In genomic region chr9:109473329-109473728, GRCh38 we compare ENCODE assay signal across 29 cellular contexts. TPM values are rescaled to one million over a fixed set of nuclear protein-coding genes. Genes with fewer than 3 reads are reported as not detected.
DNase-seq lines count a peak whose midpoint lies in the region; TF ChIP-seq lines count a peak whose summit lies in the region.
"Had no signal": no experiment of that assay in that cellular context is flagged by ENCODE, and none has a peak within 500 bp of the region (broad histone marks: within the 10 kb centered on the region; RNA-seq: fewer than 3 reads in every experiment).

No MANE protein-coding gene starts in this region.

- no peak overlapping the region for H2BK15ac ChIP-seq in neuronal stem cell (ENCODE audit: low read length)

- H2AFZ ChIP-seq in neuronal stem cell (ENCODE audit: low read length) = no peak overlapping the region

- H2AK5ac ChIP-seq in neuronal stem cell (ENCODE audit: low read depth, low read length) = no peak overlapping the region

- no peak overlapping the region for H3K23ac ChIP-seq in neuronal stem cell (ENCODE audit: low read depth, low read length, poor library complexity)

- no peaks in the 10 kb centered on the region for H3K36me3 ChIP-seq in subcutaneous abdominal adipose tissue (ENCODE audit: control insufficient read depth in 5 of 5, insufficient read depth in 5 of 5, low read length in 5 of 5)
- no peaks in the 10 kb centered on the region for H3K36me3 ChIP-seq in neuronal stem cell (replicated peaks in 1 of 2; ENCODE audit: control insufficient read depth in 2 of 2, insufficient read depth in 2 of 2, low read length in 2 of 2)
- H3K36me3 ChIP-seq: BLaER1, transverse colon had no signal

- no peaks in the 10 kb centered on the region for H3K36me3 Mint-ChIP-seq in chondrocyte (ENCODE audit: low read depth)
- H3K36me3 Mint-ChIP-seq: activated naive CD4-positive, alpha-beta T cell treated with anti-CD3 and anti-CD28 coated beads, Interleukin-2, amount 50 U/mL, for 24 hours had no signal

- H3K14ac ChIP-seq in neuronal stem cell (ENCODE audit: low read length) = no peak overlapping the region

- H3K4me3 Mint-ChIP-seq in chondrocyte (ENCODE audit: unreplicated experiment) = peak overlapping the region; percentile 27
- H3K4me3 Mint-ChIP-seq: activated CD4-positive, alpha-beta memory T cell treated with anti-CD3 and anti-CD28 coated beads, Interleukin-2, amount 10 ng/mL, durations not matched to agents 7 days and 5 days; activated naive CD4-positive, alpha-beta T cell treated with anti-CD3 and anti-CD28 coated beads, Interleukin-2, amount 50 U/mL, for 24 hours; neural crest cell had no signal

- H3K9ac ChIP-seq in subcutaneous abdominal adipose tissue (ENCODE audit: low read length in 5 of 5) (peak overlapping the region in 2 of 5 donors; percentile 42 to 52), neuronal stem cell (ENCODE audit: low read depth, low read length, poor library complexity) (no peak overlapping the region)
- H3K9ac ChIP-seq: BLaER1 had no signal

- H3K4me3 ChIP-seq in subcutaneous abdominal adipose tissue (ENCODE audit: low read depth in 1 of 5, low read length in 5 of 5) (no peak overlapping the region), neuronal stem cell (ENCODE audit: low read length in 2 of 2) (no peak overlapping the region)
- H3K4me3 ChIP-seq: BLaER1, dorsolateral prefrontal cortex, SK-N-MC, transverse colon had no signal

- no peak overlapping the region for H2BK120ac ChIP-seq in neuronal stem cell (ENCODE audit: low read depth, low read length)

- H4K8ac ChIP-seq in neuronal stem cell (ENCODE audit: low read depth, low read length) = no peak overlapping the region

- H2BK12ac ChIP-seq in neuronal stem cell (ENCODE audit: low read length) = no peak overlapping the region

- no peak for TF ChIP-seq CTCF in chondrocyte (IDR thresholded peaks at IDR 0.05)

- H3K18ac ChIP-seq in neuronal stem cell (ENCODE audit: low read length) = no peak overlapping the region

- H3K27ac ChIP-seq in subcutaneous abdominal adipose tissue (ENCODE audit: low read depth, low read length) (peak overlapping the region; percentile 51), neuronal stem cell (replicated peaks; ENCODE audit: low read length) (no peak overlapping the region)
- H3K27ac ChIP-seq: BLaER1, dorsolateral prefrontal cortex, RWPE1, SK-N-MC, transverse colon had no signal

- H4K91ac ChIP-seq in neuronal stem cell (ENCODE audit: low read depth, low read length, poor library complexity) = no peak overlapping the region

- no peaks in the 10 kb centered on the region for H3K9me3 Mint-ChIP-seq in chondrocyte (ENCODE audit: low read depth)
- H3K9me3 Mint-ChIP-seq: activated CD4-positive, alpha-beta memory T cell treated with anti-CD3 and anti-CD28 coated beads, Interleukin-2, amount 10 ng/mL, durations not matched to agents 7 days and 5 days; activated naive CD4-positive, alpha-beta T cell treated with anti-CD3 and anti-CD28 coated beads, Interleukin-2, amount 50 U/mL, for 24 hours; activated T-helper 2 cell treated with anti-CD3 and anti-CD28 coated beads, Interferon-gamma antibody, Interleukin-2, Interleukin-4, amounts not matched to agents 10 μg/mL and 5 μg/mL and 100 μg/mL, durations not matched to agents 14 hours and 24 hours and 36 hours; neural crest cell had no signal

- H3K4ac ChIP-seq in neuronal stem cell (ENCODE audit: low read length) = no peak overlapping the region

- DNase-seq in NCI-H69 (lab: John Stamatoyannopoulos, UW) (peak; percentile 65), chondrocyte (ENCODE audit: low spot score) (no peak), left kidney (ENCODE audit: low read depth, low spot score) (peak; percentile 41), 8988T (no peak), NCI-H2171 (lab: John Stamatoyannopoulos, UW) (no peak), neuronal stem cell (ENCODE audit: low spot score) (no peak), cerebellar nuclear complex (lab: John Stamatoyannopoulos, UW) (no peak)
- DNase-seq: activated CD4-positive, alpha-beta memory T cell treated with anti-CD3 and anti-CD28 coated beads, Interleukin-2, amount 10 ng/mL, durations not matched to agents 7 days and 5 days; activated CD4-positive, CD25-positive, alpha-beta regulatory T cell treated with anti-CD3 and anti-CD28 coated beads, Interleukin-2, amount 50 U/mL, for 72 hours; caudate nucleus; DMS153; dorsolateral prefrontal cortex; glutamatergic neuron; GOT3; kidney; mesenchymal stem cell; NCI-H1092 treated with DMSO at 0.1 percent for 48 hours; NCI-H526 treated with DMSO at 0.1 percent for 48 hours; posterior cingulate gyrus; stimulated activated CD4-positive, alpha-beta T cell treated with anti-CD3 and anti-CD28 coated beads, Interleukin-15, amount 100 ng/mL, for 24 hours; stimulated activated naive CD4-positive, alpha-beta T cell treated with Interleukin-2 at 50 U/mL for 16 hours; transverse colon had no signal

- no peaks in the 10 kb centered on the region for H3K79me1 ChIP-seq in neuronal stem cell (ENCODE audit: low read depth, low read length)

- H2BK5ac ChIP-seq in neuronal stem cell (ENCODE audit: low read length) = no peak overlapping the region

- no peaks in the 10 kb centered on the region for H3K9me3 ChIP-seq in subcutaneous abdominal adipose tissue (ENCODE audit: control insufficient read depth in 5 of 5, low read length in 5 of 5)
- H3K9me3 ChIP-seq in neuronal stem cell (replicated peaks in 1 of 2; ENCODE audit: control insufficient read depth in 2 of 2, insufficient read depth in 1 of 2, low read depth in 1 of 2, low read length in 2 of 2) = no peaks in the 10 kb centered on the region
- H3K9me3 ChIP-seq: BLaER1, transverse colon had no signal

- H3K4me1 Mint-ChIP-seq in chondrocyte (ENCODE audit: low read depth) = peaks cover 62% of the 10 kb centered on the region
- H3K4me1 Mint-ChIP-seq: activated naive CD4-positive, alpha-beta T cell treated with anti-CD3 and anti-CD28 coated beads, Interleukin-2, amount 50 U/mL, for 24 hours; neural crest cell had no signal

- no peaks in the 10 kb centered on the region for H3K27me3 ChIP-seq in subcutaneous abdominal adipose tissue (ENCODE audit: control insufficient read depth in 5 of 5, insufficient read depth in 4 of 5, low read length in 5 of 5)
- H3K27me3 ChIP-seq in neuronal stem cell (ENCODE audit: control insufficient read depth in 3 of 3, insufficient read depth in 3 of 3, low read depth in 1 of 3, low read length in 3 of 3) = peaks cover 0 to 4% (median 0%) of the 10 kb centered on the region in 3 experiments
- H3K27me3 ChIP-seq: BLaER1, dorsolateral prefrontal cortex, transverse colon had no signal

- WGBS in neuronal stem cell (ENCODE audit: extremely low coverage in 2 of 2, insufficient read length in 2 of 2, insufficient replicate concordance in 1 of 2), 2 donors = no CpG with 5 or more reads among the region's 7 CpGs

- H3K4me1 ChIP-seq in subcutaneous abdominal adipose tissue (ENCODE audit: control insufficient read depth in 5 of 5, insufficient read depth in 5 of 5, low read length in 5 of 5) (peaks cover 0 to 55% (median 21%) of the 10 kb centered on the region in 5 donors), neuronal stem cell (ENCODE audit: control insufficient read depth in 2 of 2, insufficient read depth in 1 of 2, low read depth in 1 of 2, low read length in 2 of 2) (no peaks in the 10 kb centered on the region)

- peak overlapping the region; percentile 60 for H3K27ac Mint-ChIP-seq in chondrocyte (ENCODE audit: unreplicated experiment)
- H3K27ac Mint-ChIP-seq: activated CD4-positive, alpha-beta memory T cell treated with anti-CD3 and anti-CD28 coated beads, Interleukin-2, amount 10 ng/mL, durations not matched to agents 7 days and 5 days; activated naive CD4-positive, alpha-beta T cell treated with anti-CD3 and anti-CD28 coated beads, Interleukin-2, amount 50 U/mL, for 24 hours; activated T-helper 2 cell treated with anti-CD3 and anti-CD28 coated beads, Interferon-gamma antibody, Interleukin-2, Interleukin-4, amounts not matched to agents 10 μg/mL and 5 μg/mL and 100 μg/mL, durations not matched to agents 14 hours and 24 hours and 36 hours had no signal

- H3K27me3 Mint-ChIP-seq in chondrocyte (ENCODE audit: low read depth) = no peaks in the 10 kb centered on the region

- H3K4me2 ChIP-seq in neuronal stem cell (ENCODE audit: insufficient read depth, low read length, poor library complexity, severe bottlenecking) = no peak overlapping the region
- H3K4me2 ChIP-seq: BLaER1 had no signal

RNA-seq across cellular contexts. Expression of gene PTPN3, which starts 24.8 kb away (rescaled TPM):
- 4.5 to 7.2 TPM (median 6.6 TPM) in 3 replicates for total RNA-seq in chondrocyte
- polyA plus RNA-seq in neuronal stem cell (2013, experiment 1 of 2) = 1.3 TPM
- 1.2 TPM for polyA plus RNA-seq in neuronal stem cell (2013, experiment 2 of 2)

Comparison
In these comparisons a context has a peak if more than half of its experiments do, and no peak if none do; other contexts are left out.
1. DNase-seq: peak in NCI-H69 (single experiment) and left kidney (single experiment); none in chondrocyte (single experiment), 8988T (single experiment), NCI-H2171 (single experiment), neuronal stem cell (single experiment) and cerebellar nuclear complex (0 of 2).